9 cellular contexts compared by ENCODE assay signal in the genomic region with DNA sequence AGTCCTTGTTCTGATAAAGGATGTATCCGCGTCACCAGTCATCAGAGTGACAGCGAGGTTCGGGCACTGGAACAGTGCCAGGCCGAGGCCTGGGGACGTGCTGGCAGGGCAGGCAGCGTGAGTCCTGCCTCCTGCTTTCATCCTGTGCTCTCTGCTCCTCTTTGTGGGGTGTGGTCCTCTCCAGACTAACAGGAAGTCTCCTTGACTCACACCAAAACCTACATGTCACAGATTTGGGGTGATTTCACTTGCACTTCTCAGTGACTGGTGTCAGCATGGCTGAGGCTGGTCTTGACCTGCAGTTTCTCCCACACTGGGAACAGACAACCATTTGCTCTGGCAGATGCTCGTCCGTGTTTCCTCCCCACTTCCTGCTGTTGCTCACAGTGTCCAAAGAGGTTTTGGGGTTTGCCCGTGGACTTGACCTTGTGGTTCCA. TPM values are rescaled to one million over a fixed set of nuclear protein-coding genes. Genes with fewer than 3 reads are reported as not detected.
A peak's percentile ranks its signal among the peaks of the same experiment; 100 is the strongest.
DNase-seq lines count a peak whose midpoint lies in the region; ATAC-seq and TF ChIP-seq lines count a peak whose summit lies in the region.
"Had no signal": no experiment of that assay in that cellular context is flagged by ENCODE, and none has a peak within 500 bp of the region (broad histone marks: within the 10 kb centered on the region; RNA-seq: fewer than 3 reads in every experiment).

No MANE protein-coding gene starts in this region.

- H3K4me3 Mint-ChIP-seq in stimulated activated naive B cell treated with anti-CD40 and anti-IgM and Interleukin-4, amounts not matched to agents 10 μg/mL and 1 μg/mL and 100 μg/mL, for 72 hours, result no peak overlapping the region
- no peak overlapping the region for H3K4me3 Mint-ChIP-seq in chondrocyte (ENCODE audit: unreplicated experiment)

- H3K27me3 Mint-ChIP-seq in stimulated activated naive B cell treated with anti-CD40 and anti-IgM and Interleukin-4, amounts not matched to agents 10 μg/mL and 1 μg/mL and 100 μg/mL, for 72 hours, result no peaks in the 10 kb centered on the region
- peaks cover 4% of the 10 kb centered on the region for H3K27me3 Mint-ChIP-seq in chondrocyte (ENCODE audit: low read depth)

- DNase-seq in Ammon's horn (ENCODE audit: low spot score) (peak; percentile 18), right atrium auricular region (ENCODE audit: low spot score) (peak; percentile 76), chondrocyte (ENCODE audit: low spot score) (no peak), globus pallidus (ENCODE audit: low spot score) (no peak)
- peak; percentile 70 to 82 for DNase-seq in activated CD4-positive, alpha-beta T cell treated with anti-CD3 and anti-CD28 coated beads, Interleukin-2, amount 50 U/mL, for 48 hours
- DNase-seq in stimulated activated naive B cell treated with anti-CD40 and anti-IgM and Interleukin-4, amounts not matched to agents 10 μg/mL and 1 μg/mL and 100 μg/mL, for 72 hours, result peak; percentile 14

- peaks cover 25 to 29% of the 10 kb centered on the region in 2 donors for H3K4me1 Mint-ChIP-seq in stimulated activated naive B cell treated with anti-CD40 and anti-IgM and Interleukin-4, amounts not matched to agents 10 μg/mL and 1 μg/mL and 100 μg/mL, for 72 hours
- no peaks in the 10 kb centered on the region for H3K4me1 Mint-ChIP-seq in chondrocyte (ENCODE audit: low read depth)

- no peaks in the 10 kb centered on the region for H3K9me3 ChIP-seq in right atrium auricular region

- no peak for TF ChIP-seq CTCF in right atrium auricular region (IDR thresholded peaks at IDR 0.05)
- TF ChIP-seq CTCF in chondrocyte (IDR thresholded peaks at IDR 0.05), result no peak

- H3K36me3 ChIP-seq in right atrium auricular region, result no peaks in the 10 kb centered on the region

- H3K36me3 Mint-ChIP-seq in stimulated activated naive B cell treated with anti-CD40 and anti-IgM and Interleukin-4, amounts not matched to agents 10 μg/mL and 1 μg/mL and 100 μg/mL, for 72 hours, result no peaks in the 10 kb centered on the region
- H3K36me3 Mint-ChIP-seq in chondrocyte (ENCODE audit: low read depth), result no peaks in the 10 kb centered on the region

- peaks cover 0 to 4% of the 10 kb centered on the region in 2 donors for H3K4me1 ChIP-seq in right atrium auricular region

- no peaks in the 10 kb centered on the region for H3K27me3 ChIP-seq in right atrium auricular region

- H3K4me3 ChIP-seq in right atrium auricular region, result no peak overlapping the region

- H3K9me3 Mint-ChIP-seq in stimulated activated naive B cell treated with anti-CD40 and anti-IgM and Interleukin-4, amounts not matched to agents 10 μg/mL and 1 μg/mL and 100 μg/mL, for 72 hours, result peaks cover 0 to 2% of the 10 kb centered on the region in 2 donors
- no peaks in the 10 kb centered on the region for H3K9me3 Mint-ChIP-seq in chondrocyte (ENCODE audit: low read depth)

- ATAC-seq in GM19463 (IDR thresholded peaks at IDR 0.05; ENCODE audit: unreplicated experiment) (peak; percentile 77), HG03460 (IDR thresholded peaks at IDR 0.05; ENCODE audit: unreplicated experiment) (peak; percentile 79)
- peak; percentile 40 to 45 for ATAC-seq in stimulated activated naive B cell treated with anti-CD40 and anti-IgM and Interleukin-4, amounts not matched to agents 10 μg/mL and 1 μg/mL and 100 μg/mL, for 72 hours (replicated peaks)

- peak overlapping the region in 1 of 2 donors; percentile 8 for H3K27ac ChIP-seq in right atrium auricular region

- H3K27ac Mint-ChIP-seq in stimulated activated naive B cell treated with anti-CD40 and anti-IgM and Interleukin-4, amounts not matched to agents 10 μg/mL and 1 μg/mL and 100 μg/mL, for 72 hours, result no peak overlapping the region
- H3K27ac Mint-ChIP-seq in chondrocyte (ENCODE audit: unreplicated experiment), result no peak overlapping the region

RNA-seq across cellular contexts. Expression of a gene that starts 8.8 kb away (rescaled TPM):
- total RNA-seq in right atrium auricular region, result 1 to 10 TPM; 1.0 to 1.3 TPM
- 0.10 to 1.3 TPM (median 0.15 TPM) in 3 replicates for total RNA-seq in chondrocyte

RNA-seq across cellular contexts. Expression of a gene that starts 50.7 kb away (rescaled TPM):
- total RNA-seq in right atrium auricular region (not detected), chondrocyte (not detected in 3 replicates)
- total RNA-seq: kidney epithelial cell had no signal

Comparison
In these comparisons a context has a peak if more than half of its experiments do, and no peak if none do; other contexts are left out.
1. DNase-seq: peak in Ammon's horn (single experiment), activated CD4-positive, alpha-beta T cell treated with anti-CD3 and anti-CD28 coated beads, Interleukin-2, amount 50 U/mL, for 48 hours (2 of 2), right atrium auricular region (single experiment) and stimulated activated naive B cell treated with anti-CD40 and anti-IgM and Interleukin-4, amounts not matched to agents 10 μg/mL and 1 μg/mL and 100 μg/mL, for 72 hours (single experiment); none in chondrocyte (single experiment) and globus pallidus (single experiment).
2. Peak in every context shown above with its lines, with median percentiles within 50 percentile points of each other: ATAC-seq.